In genomic region chr10:60621018-60621417, GRCh38 we compare ENCODE assay signal across 5 cellular contexts.
"Had no signal": no experiment of that assay in that cellular context is flagged by ENCODE, and none has a peak within 500 bp of the region (broad histone marks: within the 10 kb centered on the region; RNA-seq: fewer than 3 reads in every experiment).

No MANE protein-coding gene starts in this region.

- H3K27ac ChIP-seq: HL-60 had no signal

- H3K4me3 ChIP-seq: K562 had no signal

- ATAC-seq: HepG2, K562 had no signal

- DNase-seq: IMR-90, KBM-7 had no signal
